In the genomic region with DNA sequence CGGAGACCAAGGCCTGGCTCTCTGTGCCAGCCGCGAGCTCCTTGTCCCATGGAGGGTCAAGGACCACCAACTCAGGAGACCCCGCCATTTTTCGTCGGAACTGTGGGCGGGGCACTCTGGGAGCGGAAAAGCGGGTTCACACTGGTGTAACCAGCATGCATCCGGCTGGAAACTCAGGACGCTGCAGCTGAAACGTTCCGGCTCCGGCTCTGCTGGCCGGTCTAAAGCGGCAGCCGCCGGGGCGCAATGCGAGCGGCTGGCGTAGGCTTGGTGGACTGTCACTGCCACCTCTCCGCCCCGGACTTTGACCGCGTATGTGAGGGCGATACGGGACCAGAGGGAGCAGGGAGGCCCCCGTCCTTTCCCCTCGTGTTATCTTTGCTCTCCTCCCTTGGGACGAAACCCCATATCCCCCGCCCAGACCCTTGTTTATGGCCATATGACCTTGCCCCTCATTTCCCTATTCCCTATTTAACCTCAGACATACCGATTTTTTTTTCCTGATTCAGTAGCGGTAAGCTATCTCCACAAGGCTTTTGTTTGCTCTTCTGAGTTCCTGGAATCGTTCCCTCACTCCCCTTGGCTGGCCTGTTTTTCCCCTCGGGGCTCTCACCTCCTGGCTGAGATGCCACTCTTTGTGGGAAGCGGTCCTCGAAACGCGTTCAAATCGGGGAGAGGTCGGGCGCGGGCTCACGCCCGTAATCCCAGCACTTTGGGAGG, we compare ENCODE assay signal across 8 cellular contexts. TPM values are rescaled to one million over a fixed set of nuclear protein-coding genes. Genes with fewer than 3 reads are reported as not detected.
A peak's percentile ranks its signal among the peaks of the same experiment; 100 is the strongest.
DNase-seq lines count a peak whose midpoint lies in the region; ATAC-seq, FAIRE-seq and TF ChIP-seq lines count a peak whose summit lies in the region.

A gene with protein sequence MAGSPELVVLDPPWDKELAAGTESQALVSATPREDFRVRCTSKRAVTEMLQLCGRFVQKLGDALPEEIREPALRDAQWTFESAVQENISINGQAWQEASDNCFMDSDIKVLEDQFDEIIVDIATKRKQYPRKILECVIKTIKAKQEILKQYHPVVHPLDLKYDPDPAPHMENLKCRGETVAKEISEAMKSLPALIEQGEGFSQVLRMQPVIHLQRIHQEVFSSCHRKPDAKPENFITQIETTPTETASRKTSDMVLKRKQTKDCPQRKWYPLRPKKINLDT (minus strand): TSS at position 102 of the 720 bp plus-strand sequence. CDS start 14 bp downstream, at position 88.
A gene with protein sequence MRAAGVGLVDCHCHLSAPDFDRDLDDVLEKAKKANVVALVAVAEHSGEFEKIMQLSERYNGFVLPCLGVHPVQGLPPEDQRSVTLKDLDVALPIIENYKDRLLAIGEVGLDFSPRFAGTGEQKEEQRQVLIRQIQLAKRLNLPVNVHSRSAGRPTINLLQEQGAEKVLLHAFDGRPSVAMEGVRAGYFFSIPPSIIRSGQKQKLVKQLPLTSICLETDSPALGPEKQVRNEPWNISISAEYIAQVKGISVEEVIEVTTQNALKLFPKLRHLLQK (plus strand): TSS at position 219 of the 720 bp plus-strand sequence. CDS start 28 bp downstream, at position 247.

- H3K4me1 ChIP-seq in H1 (replicated peaks in 1 of 4; ENCODE audit: control insufficient read depth in 3 of 4, insufficient read depth in 4 of 4, low read length in 3 of 4) (peaks cover 0 to 4% (median 0%) of the 10 kb centered on the region in 4 experiments; a peak in 3 of 7 replicates), mesenchymal stem cell (ENCODE audit: control insufficient read depth, insufficient read depth, low read depth, low read length) (peaks cover 2% of the 10 kb centered on the region)

- peaks cover 2% of the 10 kb centered on the region; the same call in 1 of the 2 replicates for H3K23me2 ChIP-seq in H1 (ENCODE audit: low read depth, low read length)

- no peak within 1 kb of the TSS for H3K23ac ChIP-seq in H1 (ENCODE audit: insufficient read length)
- no peak within 1 kb of the TSS for H3K23ac ChIP-seq in mesenchymal stem cell (ENCODE audit: low read length in 2 of 2)

- peaks cover 0 to 9% (median 3%) of the 10 kb centered on the region in 4 experiments; a peak in 4 of 8 replicates for H3K36me3 ChIP-seq in H1 (ENCODE audit: control insufficient read depth in 2 of 4, insufficient read depth in 4 of 4, low read length in 3 of 4)
- H3K36me3 ChIP-seq in mesenchymal stem cell (ENCODE audit: control insufficient read depth in 1 of 2, insufficient read depth in 2 of 2, low read depth in 1 of 2, low read length in 2 of 2), result peaks cover under 1 to 18% of the 10 kb centered on the region in 2 experiments

- peak within 1 kb of the TSS; percentile 93 for H2BK5ac ChIP-seq in H1 (ENCODE audit: low read depth, low read length)
- no peak within 1 kb of the TSS for H2BK5ac ChIP-seq in mesenchymal stem cell (ENCODE audit: low read depth, low read length, poor library complexity, severe bottlenecking)

- H3K4ac ChIP-seq in H1 (replicated peaks; ENCODE audit: insufficient read length, low read depth, low read length), result no peak within 1 kb of the TSS
- peak within 1 kb of the TSS; percentile 20 to 86 for H3K4ac ChIP-seq in mesenchymal stem cell (ENCODE audit: low read depth in 1 of 2, low read length in 2 of 2)

- H3K4me2 ChIP-seq in H1 (ENCODE audit: insufficient read depth in 1 of 2, low read depth in 2 of 2, low read length in 2 of 2) (peak within 1 kb of the TSS; percentile 60 to 87), mesenchymal stem cell (ENCODE audit: low read length, poor library complexity, severe bottlenecking) (peak within 1 kb of the TSS; percentile 94)

- H3K9me3 ChIP-seq in H1 (ENCODE audit: insufficient read depth in 2 of 2, low read depth in 1 of 2, low read length in 1 of 2) (no peaks in the 10 kb centered on the region), mesenchymal stem cell (ENCODE audit: control insufficient read depth, low read length) (no peaks in the 10 kb centered on the region)

- CTCF ChIA-PET in H1 (lab: Charles Lee; ENCODE audit: partially characterized antibody), result interaction anchor here (0.6 to 2.2 kb wide), 7 partner anchors 19 to 1962 kb away, joined by 3 to 6 read pairs (median 4); no protein-coding TSS in a partner anchor

- H3K18ac ChIP-seq in H1 (ENCODE audit: extremely low read depth, low read length), result peak within 1 kb of the TSS; percentile 90
- H3K18ac ChIP-seq in mesenchymal stem cell (ENCODE audit: low read depth in 1 of 2, low read length in 2 of 2), result peak within 1 kb of the TSS; percentile 72 to 91

- TF ChIP-seq POLR2A in H1 (IDR thresholded peaks at IDR 0.05; ENCODE audit: control extremely low read depth in 1 of 2, low read depth in 2 of 2, low read length in 2 of 2), result peak; percentile 67 to 97

- TF ChIP-seq CTCF in H1 (IDR thresholded peaks at IDR 0.05; ENCODE audit: control extremely low read depth in 1 of 3, insufficient read depth in 1 of 3, low read depth in 1 of 3, low read length in 3 of 3), result 0 out of 4 replicates have a peak, but pooled peaks of 1 of the 3 experiments have one; percentile 2

- H3K27ac ChIP-seq in H1 (ENCODE audit: low read depth, low read length) (peak within 1 kb of the TSS; percentile 94), mesenchymal stem cell (ENCODE audit: low read length, poor library complexity, severe bottlenecking) (peak within 1 kb of the TSS; percentile 80)

- H4K91ac ChIP-seq in H1 (replicated peaks; ENCODE audit: insufficient read length, low read length), result peak within 1 kb of the TSS; percentile 83
- no peak within 1 kb of the TSS for H4K91ac ChIP-seq in mesenchymal stem cell (ENCODE audit: low read length)

- H4K5ac ChIP-seq in H1 (ENCODE audit: insufficient read length, low read depth, low read length), result peak within 1 kb of the TSS; percentile 93

- H2BK20ac ChIP-seq in H1 (ENCODE audit: low read length), result no peak within 1 kb of the TSS

- peaks cover 0 to 37% of the 10 kb centered on the region in 2 experiments; a peak in 2 of 4 replicates for H3K79me2 ChIP-seq in H1 (ENCODE audit: control insufficient read depth in 1 of 2, insufficient read depth in 2 of 2, low read length in 2 of 2)

- WGBS in H1 (ENCODE audit: extremely low coverage in 1 of 2, insufficient coverage in 1 of 2, insufficient read length in 1 of 2, insufficient replicate concordance in 2 of 2, low coverage in 1 of 2, low lambda C conversion rate in 2 of 2, missing lambda C conversion rate in 1 of 2), 2 experiments, result 2% methylated on average over 42 of the region's 46 CpGs; no CpG with 5 or more reads in 1 of the 2 experiments
- under 1% methylated on average over 46 of the region's 46 CpGs for WGBS in mesenchymal stem cell

- FAIRE-seq in H1 (lab: Jason Lieb, UNC), result no peak

- peak within 1 kb of the TSS; percentile 91 for H2AFZ ChIP-seq in H1 (ENCODE audit: low read length)
- H2AFZ ChIP-seq in mesenchymal stem cell (ENCODE audit: low read depth, low read length), result peak within 1 kb of the TSS; percentile 95

- peak; percentile 46 for ATAC-seq in GM21367 (IDR thresholded peaks at IDR 0.05; ENCODE audit: unreplicated experiment)

- no peak within 1 kb of the TSS for H2AK5ac ChIP-seq in H1 (ENCODE audit: low read depth, low read length)
- no peak within 1 kb of the TSS for H2AK5ac ChIP-seq in mesenchymal stem cell (ENCODE audit: low read length, severe bottlenecking)

- no peaks in the 10 kb centered on the region; the same call in 1 of the 2 replicates for H3K79me1 ChIP-seq in H1 (ENCODE audit: low read depth, low read length)
- H3K79me1 ChIP-seq in mesenchymal stem cell (replicated peaks; ENCODE audit: low read length, poor library complexity, severe bottlenecking), result peaks cover 18% of the 10 kb centered on the region

- peak; percentile 22 to 32; a peak in 3 of 4 replicates for TF ChIP-seq RAD21 in H1 (IDR thresholded peaks at IDR 0.05 in 1 of 2, conservative IDR thresholded peaks at IDR 0.05 in 1 of 2; ENCODE audit: low read depth in 2 of 2, low read length in 2 of 2)

- H2BK15ac ChIP-seq in H1 (ENCODE audit: low read length), result no peak within 1 kb of the TSS
- H2BK15ac ChIP-seq in mesenchymal stem cell (ENCODE audit: low read depth, poor library complexity, severe bottlenecking), result no peak within 1 kb of the TSS

- H4K8ac ChIP-seq in H1 (ENCODE audit: extremely low read depth, insufficient read depth, low read length) (peak within 1 kb of the TSS; percentile 99), mesenchymal stem cell (ENCODE audit: low read length) (peak within 1 kb of the TSS; percentile 89)

- peak within 1 kb of the TSS; percentile 24 for H3K56ac ChIP-seq in H1 (replicated peaks; ENCODE audit: insufficient read length, low read depth, low read length)

- H2BK120ac ChIP-seq in H1 (replicated peaks; ENCODE audit: low read depth, low read length) (no peak within 1 kb of the TSS), mesenchymal stem cell (ENCODE audit: low read depth, low read length) (no peak within 1 kb of the TSS)

- POLR2A ChIA-PET in H1 (lab: Charles Lee; ENCODE audit: partially characterized antibody), result interaction anchor here (0.6 to 3.3 kb wide), 22 partner anchors 10 to 185 kb away, joined by 3 to 19 read pairs (median 4); a partner anchor contains a TSS

- DNase-seq in COR-L47 (lab: John Stamatoyannopoulos, UW) (peak; percentile 84), HT1080 (ENCODE audit: low read depth) (peak; percentile 87), NOMO-1 (lab: John Stamatoyannopoulos, UW; ENCODE audit: unreplicated experiment in 2 of 2) (peak; percentile 77 to 85), H1 (ENCODE audit: low read depth in 1 of 2, low spot score in 2 of 2) (peak; percentile 75 to 100), mesenchymal stem cell (peak; percentile 95)
- peak; percentile 89 to 100 (median 99) for DNase-seq in activated CD8-positive, alpha-beta memory T cell treated with anti-CD3 and anti-CD28 coated beads for 48 hours (ENCODE audit: low read depth in 2 of 3, low spot score in 2 of 3)
- DNase-seq in stimulated activated CD8-positive, alpha-beta memory T cell treated with anti-CD3 and anti-CD28 coated beads, Interleukin-12 subunit alpha, Interleukin-12 subunit beta, amount 100 ng/mL, for 24 hours (ENCODE audit: extremely low read depth), result peak; percentile 75

- H3K14ac ChIP-seq in H1 (ENCODE audit: insufficient read length) (no peak within 1 kb of the TSS), mesenchymal stem cell (ENCODE audit: low read length in 2 of 2) (peak within 1 kb of the TSS in 1 of 2 experiments; percentile 97)

- no peaks in the 10 kb centered on the region for H3K27me3 ChIP-seq in H1 (replicated peaks in 1 of 4; ENCODE audit: control insufficient read depth in 3 of 4, extremely low read depth in 1 of 4, insufficient read depth in 3 of 4, low read length in 3 of 4)
- no peaks in the 10 kb centered on the region for H3K27me3 ChIP-seq in mesenchymal stem cell (ENCODE audit: control insufficient read depth in 1 of 2, insufficient read depth in 1 of 2, low read length in 2 of 2)

- H3K9ac ChIP-seq in H1 (replicated peaks in 1 of 4; ENCODE audit: extremely low read depth in 1 of 4, low read depth in 3 of 4, low read length in 3 of 4) (peak within 1 kb of the TSS; percentile 79 to 94 (median 92)), mesenchymal stem cell (ENCODE audit: low read length) (peak within 1 kb of the TSS; percentile 100)

- no peaks in the 10 kb centered on the region for H4K20me1 ChIP-seq in H1 (replicated peaks in 1 of 2; ENCODE audit: control insufficient read depth in 1 of 2, insufficient read depth in 2 of 2, low read length in 2 of 2)

- TF ChIP-seq EP300 in H1 (IDR thresholded peaks at IDR 0.05; ENCODE audit: borderline replicate concordance in 1 of 2, low read depth in 2 of 2, low read length in 2 of 2), result peak in 1 of 2 experiments; percentile 88; a peak in 1 of 3 replicates

- peak within 1 kb of the TSS; percentile 60; the same call in 1 of the 2 replicates for H2BK12ac ChIP-seq in H1 (ENCODE audit: low read depth, low read length)
- H2BK12ac ChIP-seq in mesenchymal stem cell (ENCODE audit: low read length in 2 of 2), result peak within 1 kb of the TSS in 1 of 2 experiments; percentile 83

- H3K4me3 ChIP-seq in H1 (ENCODE audit: extremely low read depth in 1 of 4, insufficient read depth in 2 of 4, low read depth in 3 of 4, low read length in 4 of 4) (peak within 1 kb of the TSS; percentile 77 to 99 (median 88)), mesenchymal stem cell (ENCODE audit: insufficient read depth in 1 of 2, low read depth in 1 of 2, low read length in 2 of 2) (peak within 1 kb of the TSS; percentile 91 to 100)

RNA-seq across cellular contexts. Expression of the first gene that starts in this region (rescaled TPM):
- 52.8 and 53.7 TPM in 2 replicates for total RNA-seq in HT1080 (2014; rRNA removed; shearing (Covaris generic))
- polyA plus RNA-seq in HT1080 (2015; cell fraction: cytosol; rRNA removed), result 31.4 and 34.7 TPM in 2 replicates
- 17.6 and 20.6 TPM in 2 replicates for polyA plus RNA-seq in HT1080 (2015; cell fraction: nucleus; rRNA removed)
- total RNA-seq in H1 (2021; fragmentation: NEBNext Ultra II Directional; extraction: Animal tissue kit (Norgen Biotek cat#: 25700)), result 48.3 and 51.7 TPM in 2 replicates
- polyA plus RNA-seq in H1 (2011; rRNA removed), result 25.4 and 33.8 TPM in 2 replicates
- 28.9 TPM for polyA plus RNA-seq in H1 (2011; cell fraction: cytosol; rRNA removed)
- 22.0 TPM for polyA plus RNA-seq in H1 (2011; cell fraction: nucleus; rRNA removed)
- 29.9 to 36.1 TPM (median 34.8 TPM) in 4 replicates for polyA plus RNA-seq in H1 (2012, experiment 1 of 2)
- 9.6 TPM for polyA plus RNA-seq in H1 (2012, experiment 2 of 2)
- polyA plus RNA-seq in H1 (2013, experiment 1 of 2), result 30.7 TPM
- polyA plus RNA-seq in H1 (2013, experiment 2 of 2), result 32.4 TPM
- polyA minus RNA-seq in H1 (2011; rRNA and poly(A)+ RNA removed), result 20.6 and 28.6 TPM in 2 replicates
- polyA minus RNA-seq in H1 (2011; cell fraction: cytosol; rRNA and poly(A)+ RNA removed), result 25.8 TPM
- 70.4 TPM for polyA minus RNA-seq in H1 (2011; cell fraction: nucleus; rRNA and poly(A)+ RNA removed)
- polyA plus RNA-seq in mesenchymal stem cell (2013, experiment 1 of 2), result 18.1 TPM
- polyA plus RNA-seq in mesenchymal stem cell (2013, experiment 2 of 2), result 19.1 TPM

RNA-seq across cellular contexts. Expression of the second gene that starts in this region (rescaled TPM):
- total RNA-seq in HT1080 (2014; rRNA removed; shearing (Covaris generic)), result 7.6 and 10.4 TPM in 2 replicates
- 10.1 and 11.8 TPM in 2 replicates for polyA plus RNA-seq in HT1080 (2015; cell fraction: cytosol; rRNA removed)
- polyA plus RNA-seq in HT1080 (2015; cell fraction: nucleus; rRNA removed), result 6.8 and 7.5 TPM in 2 replicates
- total RNA-seq in H1 (2021; fragmentation: NEBNext Ultra II Directional; extraction: Animal tissue kit (Norgen Biotek cat#: 25700)), result 15.6 and 19.4 TPM in 2 replicates
- polyA plus RNA-seq in H1 (2011; rRNA removed), result 5.3 and 6.9 TPM in 2 replicates
- 11.1 TPM for polyA plus RNA-seq in H1 (2011; cell fraction: cytosol; rRNA removed)
- polyA plus RNA-seq in H1 (2011; cell fraction: nucleus; rRNA removed), result 3.0 TPM
- 12.1 to 17.3 TPM (median 14.8 TPM) in 4 replicates for polyA plus RNA-seq in H1 (2012, experiment 1 of 2)
- 3.9 TPM for polyA plus RNA-seq in H1 (2012, experiment 2 of 2)
- polyA plus RNA-seq in H1 (2013, experiment 1 of 2), result 10.5 TPM
- polyA plus RNA-seq in H1 (2013, experiment 2 of 2), result 11.8 TPM
- 10.9 and 14.0 TPM in 2 replicates for polyA minus RNA-seq in H1 (2011; rRNA and poly(A)+ RNA removed)
- 8.7 TPM for polyA minus RNA-seq in H1 (2011; cell fraction: cytosol; rRNA and poly(A)+ RNA removed)
- polyA minus RNA-seq in H1 (2011; cell fraction: nucleus; rRNA and poly(A)+ RNA removed), result 10.0 TPM
- polyA plus RNA-seq in mesenchymal stem cell (2013, experiment 1 of 2), result 8.6 TPM
- 8.7 TPM for polyA plus RNA-seq in mesenchymal stem cell (2013, experiment 2 of 2)

Comparison
In these comparisons a context has a peak if more than half of its experiments do, and no peak if none do; other contexts are left out.
1. Peak in every context shown above with its lines: DNase-seq, ATAC-seq, H3K4me3 ChIP-seq and H3K27ac ChIP-seq.